In genomic region chr10:26215923-26216576, GRCh38 we compare ENCODE assay signal across 9 cellular contexts.
DNase-seq lines count a peak whose midpoint lies in the region; ATAC-seq and TF ChIP-seq lines count a peak whose summit lies in the region.
"Had no signal": no experiment of that assay in that cellular context is flagged by ENCODE, and none has a peak within 500 bp of the region (broad histone marks: within the 10 kb centered on the region; RNA-seq: fewer than 3 reads in every experiment).

No MANE protein-coding gene starts in this region.

- intact Hi-C loops in head of caudate nucleus (cut with DNase I), result no loop called here

- ATAC-seq in SK-N-SH treated with all-trans-retinoic acid at 6 μM for 48 hours, result peak; percentile 55; the same call in 2 of the 3 replicates
- no peak for ATAC-seq in HG02763 (IDR thresholded peaks at IDR 0.05; ENCODE audit: unreplicated experiment)
- no peak for ATAC-seq in GM19452 (IDR thresholded peaks at IDR 0.05; ENCODE audit: unreplicated experiment)
- ATAC-seq: Panc1 had no signal

- DNase-seq in NCI-H1436 (lab: John Stamatoyannopoulos, UW), result peak; percentile 64
- DNase-seq in NCI-H1436 treated with DMSO at 0.1 percent for 48 hours (lab: John Stamatoyannopoulos, UW), result no peak
- DNase-seq in head of caudate nucleus, result peak; percentile 3 to 84 (median 65)
- DNase-seq in stimulated activated CD4-positive, alpha-beta T cell treated with anti-CD3 and anti-CD28 coated beads, Interleukin-15, amount 100 ng/mL, for 48 hours (ENCODE audit: low read depth in 2 of 2), result peak; percentile 15 to 35
- no peak for DNase-seq in NCI-H510A treated with DMSO at 0.1 percent for 48 hours (lab: John Stamatoyannopoulos, UW)

TF ChIP-seq in SK-N-SH treated with all-trans-retinoic acid at 6 μM for 48 hours, 23 proteins besides CTCF, POLR2A, EP300 and RAD21:
- TF ChIP-seq TOX (CRISPR knock-in tag; IDR thresholded peaks at IDR 0.05; ENCODE audit: borderline replicate concordance), result no peak

Comparison
In these comparisons a context has a peak if more than half of its experiments do, and no peak if none do; other contexts are left out.
1. DNase-seq: peak in NCI-H1436 (single experiment), head of caudate nucleus (42 of 42) and stimulated activated CD4-positive, alpha-beta T cell treated with anti-CD3 and anti-CD28 coated beads, Interleukin-15, amount 100 ng/mL, for 48 hours (2 of 2); none in NCI-H1436 treated with DMSO at 0.1 percent for 48 hours (single experiment) and NCI-H510A treated with DMSO at 0.1 percent for 48 hours (single experiment).